ENCODE assay signal across 16 cellular contexts in the genomic region with DNA sequence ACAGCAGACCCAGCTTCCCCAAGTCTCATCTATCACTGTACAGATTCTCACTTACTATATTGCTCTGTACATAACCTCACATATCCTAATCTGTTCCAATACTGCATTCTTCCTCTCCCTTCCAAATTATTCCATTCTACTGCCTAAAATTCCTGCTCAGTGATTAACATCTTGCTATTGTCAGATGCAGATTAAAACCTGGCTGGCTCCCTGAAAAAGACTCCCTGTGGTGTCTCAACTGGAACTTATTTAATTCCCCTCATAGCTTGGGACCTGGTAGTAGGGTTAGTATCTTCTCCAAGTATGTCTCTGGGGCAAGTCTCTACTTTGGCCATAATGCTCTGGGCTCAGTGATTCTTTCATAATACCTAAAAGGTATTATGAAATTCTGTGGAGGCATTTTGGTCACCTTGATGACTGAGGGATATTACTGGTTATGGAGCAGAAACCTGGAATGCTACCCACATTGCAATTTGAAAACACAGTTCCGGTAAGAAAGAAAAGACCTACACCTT. TPM values are rescaled to one million over a fixed set of nuclear protein-coding genes. Genes with fewer than 3 reads are reported as not detected.
DNase-seq lines count a peak whose midpoint lies in the region; ATAC-seq and TF ChIP-seq lines count a peak whose summit lies in the region.
"Had no signal": no experiment of that assay in that cellular context is flagged by ENCODE, and none has a peak within 500 bp of the region (broad histone marks: within the 10 kb centered on the region; RNA-seq: fewer than 3 reads in every experiment).

No MANE protein-coding gene starts in this region.

- H3K4me1 ChIP-seq in body of pancreas (peaks cover 4% of the 10 kb centered on the region), right atrium auricular region (no peaks in the 10 kb centered on the region)
- H3K4me1 ChIP-seq: heart right ventricle, lower lobe of right lung had no signal

- TF ChIP-seq CTCF in body of pancreas (IDR thresholded peaks at IDR 0.05) = no peak
- TF ChIP-seq CTCF in right atrium auricular region (IDR thresholded peaks at IDR 0.05) = no peak

- peak; percentile 38 for ATAC-seq in body of pancreas
- ATAC-seq in HG03039 (IDR thresholded peaks at IDR 0.05; ENCODE audit: unreplicated experiment) = no peak
- ATAC-seq: heart right ventricle, lower lobe of right lung had no signal

- DNase-seq in HuH-7 (ENCODE audit: low spot score) (peak; percentile 35), body of pancreas (no peak), iPS-NIHi7 (ENCODE audit: extremely low spot score) (peak; percentile 13), KG1 (lab: John Stamatoyannopoulos, UW) (no peak), NCI-H1694 treated with DMSO at 0.1 percent for 48 hours (lab: John Stamatoyannopoulos, UW) (no peak), right atrium auricular region (ENCODE audit: low spot score) (no peak)
- DNase-seq: activated CD4-positive, alpha-beta T cell treated with anti-CD3 and anti-CD28 coated beads for 1 hour; activated T-cell treated with anti-CD3 and anti-CD28 coated beads, Interleukin-2, amount 50 U/mL, for 48 hours; anterior cingulate cortex; effector CD8-positive, alpha-beta T cell; heart right ventricle; lower lobe of right lung; NCI-H2107; SW 1271 had no signal

- H3K36me3 ChIP-seq in body of pancreas (replicated peaks in 1 of 2; ENCODE audit: insufficient read depth in 1 of 2, low read depth in 2 of 2) = no peaks in the 10 kb centered on the region
- no peaks in the 10 kb centered on the region for H3K36me3 ChIP-seq in right atrium auricular region
- H3K36me3 ChIP-seq: heart right ventricle, lower lobe of right lung, thoracic aorta had no signal

- 52 to 77% methylated on average over 1 of the region's 1 CpG for WGBS in body of pancreas, 2 donors

- H3K9me3 ChIP-seq in body of pancreas (no peaks in the 10 kb centered on the region), right atrium auricular region (no peaks in the 10 kb centered on the region)
- H3K9me3 ChIP-seq: heart right ventricle, lower lobe of right lung, thoracic aorta had no signal

- no peak for TF ChIP-seq POLR2A in body of pancreas (IDR thresholded peaks at IDR 0.05)

- no peaks in the 10 kb centered on the region for H3K27me3 ChIP-seq in body of pancreas
- H3K27me3 ChIP-seq in right atrium auricular region = no peaks in the 10 kb centered on the region
- H3K27me3 ChIP-seq: heart right ventricle had no signal

- H3K4me3 ChIP-seq in body of pancreas (no peak overlapping the region), right atrium auricular region (no peak overlapping the region)
- H3K4me3 ChIP-seq: heart right ventricle, lower lobe of right lung, thoracic aorta had no signal

- H3K27ac ChIP-seq in body of pancreas = peak overlapping the region in 1 of 4 donors; percentile 1
- H3K27ac ChIP-seq in right atrium auricular region = no peak overlapping the region
- H3K27ac ChIP-seq: heart right ventricle, lower lobe of right lung, thoracic aorta had no signal

- intact Hi-C loops in body of pancreas (cut with DNase I) = no loop called here

RNA-seq across cellular contexts. Expression of gene PAWR, which starts 55.8 kb away (rescaled TPM):
- total RNA-seq in body of pancreas (10 to 100 TPM; 19.8 to 49.0 TPM), right atrium auricular region (10 to 100 TPM; 14.2 to 24.3 TPM)

Comparison
In these comparisons a context has a peak if more than half of its experiments do, and no peak if none do; other contexts are left out.
1. DNase-seq: peak in HuH-7 (single experiment) and iPS-NIHi7 (single experiment); none in body of pancreas (0 of 4), KG1 (single experiment), NCI-H1694 treated with DMSO at 0.1 percent for 48 hours (single experiment) and right atrium auricular region (single experiment).